8 cellular contexts compared by ENCODE assay signal in genomic region chrX:131445955-131446354, GRCh38.
"Had no signal": no experiment of that assay in that cellular context is flagged by ENCODE, and none has a peak within 500 bp of the region (broad histone marks: within the 10 kb centered on the region; RNA-seq: fewer than 3 reads in every experiment).

No MANE protein-coding gene starts in this region.

- FAIRE-seq: HTR-8/SVneo, K562 had no signal

- H3K27ac ChIP-seq: HL-60, KMS-11 had no signal

- ATAC-seq: HepG2, K562 had no signal

- H3K4me3 ChIP-seq: K562 had no signal

- DNase-seq: IMR-90, KBM-7, KG1 had no signal

- H3K4me2 ChIP-seq: KMS-11 had no signal

- H3K9ac ChIP-seq: KMS-11 had no signal
